Comparison of ENCODE assay signal across 1 cellular context in the genomic region with DNA sequence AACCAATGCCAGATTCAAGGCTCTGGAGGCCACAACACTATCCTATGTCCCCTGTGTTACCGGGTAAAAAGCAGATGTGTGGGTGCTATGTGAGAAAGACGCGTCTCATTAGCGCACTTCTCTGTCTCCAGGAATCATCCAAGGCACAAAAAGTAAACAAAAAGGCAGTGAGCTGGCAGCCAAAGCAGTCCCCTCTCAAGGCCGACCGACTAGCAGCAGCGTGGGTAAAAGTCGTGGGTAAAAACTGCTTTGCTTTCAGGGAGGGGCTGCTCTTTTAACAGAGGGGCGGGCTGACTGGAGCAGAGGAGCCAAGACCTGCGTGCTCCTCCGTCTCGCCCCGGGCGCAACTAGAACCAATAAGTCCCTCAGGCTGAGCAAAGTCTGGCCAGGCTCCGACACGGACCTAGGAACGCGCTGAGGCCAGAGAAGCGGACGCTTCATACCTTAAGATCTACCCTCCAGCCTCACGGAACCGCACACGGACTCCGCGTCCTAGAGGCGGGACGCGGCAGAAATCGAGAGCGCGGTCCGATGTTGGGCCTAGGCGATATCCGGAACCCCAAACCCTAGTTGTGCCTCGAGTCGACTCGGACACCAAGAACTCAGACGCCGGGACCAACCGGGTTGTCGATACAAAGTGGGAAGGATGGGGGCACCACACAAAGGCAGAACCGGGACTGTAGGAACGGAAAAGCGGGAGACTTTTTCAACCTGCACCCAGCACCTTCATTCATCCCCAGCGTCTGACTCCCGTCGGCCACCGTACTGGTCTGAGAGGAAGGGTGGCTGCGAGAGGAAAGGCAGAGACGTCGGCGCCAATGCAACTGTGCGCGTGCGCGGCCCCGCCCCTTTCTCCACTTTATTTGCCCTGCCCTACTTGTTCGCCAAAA.
A peak's percentile ranks its signal among the peaks of the same experiment; 100 is the strongest.
TF ChIP-seq lines count a peak whose summit lies in the region.

A gene with protein sequence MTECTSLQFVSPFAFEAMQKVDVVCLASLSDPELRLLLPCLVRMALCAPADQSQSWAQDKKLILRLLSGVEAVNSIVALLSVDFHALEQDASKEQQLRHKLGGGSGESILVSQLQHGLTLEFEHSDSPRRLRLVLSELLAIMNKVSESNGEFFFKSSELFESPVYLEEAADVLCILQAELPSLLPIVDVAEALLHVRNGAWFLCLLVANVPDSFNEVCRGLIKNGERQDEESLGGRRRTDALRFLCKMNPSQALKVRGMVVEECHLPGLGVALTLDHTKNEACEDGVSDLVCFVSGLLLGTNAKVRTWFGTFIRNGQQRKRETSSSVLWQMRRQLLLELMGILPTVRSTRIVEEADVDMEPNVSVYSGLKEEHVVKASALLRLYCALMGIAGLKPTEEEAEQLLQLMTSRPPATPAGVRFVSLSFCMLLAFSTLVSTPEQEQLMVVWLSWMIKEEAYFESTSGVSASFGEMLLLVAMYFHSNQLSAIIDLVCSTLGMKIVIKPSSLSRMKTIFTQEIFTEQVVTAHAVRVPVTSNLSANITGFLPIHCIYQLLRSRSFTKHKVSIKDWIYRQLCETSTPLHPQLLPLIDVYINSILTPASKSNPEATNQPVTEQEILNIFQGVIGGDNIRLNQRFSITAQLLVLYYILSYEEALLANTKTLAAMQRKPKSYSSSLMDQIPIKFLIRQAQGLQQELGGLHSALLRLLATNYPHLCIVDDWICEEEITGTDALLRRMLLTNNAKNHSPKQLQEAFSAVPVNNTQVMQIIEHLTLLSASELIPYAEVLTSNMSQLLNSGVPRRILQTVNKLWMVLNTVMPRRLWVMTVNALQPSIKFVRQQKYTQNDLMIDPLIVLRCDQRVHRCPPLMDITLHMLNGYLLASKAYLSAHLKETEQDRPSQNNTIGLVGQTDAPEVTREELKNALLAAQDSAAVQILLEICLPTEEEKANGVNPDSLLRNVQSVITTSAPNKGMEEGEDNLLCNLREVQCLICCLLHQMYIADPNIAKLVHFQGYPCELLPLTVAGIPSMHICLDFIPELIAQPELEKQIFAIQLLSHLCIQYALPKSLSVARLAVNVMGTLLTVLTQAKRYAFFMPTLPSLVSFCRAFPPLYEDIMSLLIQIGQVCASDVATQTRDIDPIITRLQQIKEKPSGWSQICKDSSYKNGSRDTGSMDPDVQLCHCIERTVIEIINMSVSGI (minus strand): TSS at position 772 of the 890 bp plus-strand sequence. CDS start 1,338 bp downstream, outside the sequence.

TF ChIP-seq in HepG2, 621 proteins besides CTCF, POLR2A, EP300 and RAD21 (continued from another document and continues in another):
- TF ChIP-seq, protein P1, sequence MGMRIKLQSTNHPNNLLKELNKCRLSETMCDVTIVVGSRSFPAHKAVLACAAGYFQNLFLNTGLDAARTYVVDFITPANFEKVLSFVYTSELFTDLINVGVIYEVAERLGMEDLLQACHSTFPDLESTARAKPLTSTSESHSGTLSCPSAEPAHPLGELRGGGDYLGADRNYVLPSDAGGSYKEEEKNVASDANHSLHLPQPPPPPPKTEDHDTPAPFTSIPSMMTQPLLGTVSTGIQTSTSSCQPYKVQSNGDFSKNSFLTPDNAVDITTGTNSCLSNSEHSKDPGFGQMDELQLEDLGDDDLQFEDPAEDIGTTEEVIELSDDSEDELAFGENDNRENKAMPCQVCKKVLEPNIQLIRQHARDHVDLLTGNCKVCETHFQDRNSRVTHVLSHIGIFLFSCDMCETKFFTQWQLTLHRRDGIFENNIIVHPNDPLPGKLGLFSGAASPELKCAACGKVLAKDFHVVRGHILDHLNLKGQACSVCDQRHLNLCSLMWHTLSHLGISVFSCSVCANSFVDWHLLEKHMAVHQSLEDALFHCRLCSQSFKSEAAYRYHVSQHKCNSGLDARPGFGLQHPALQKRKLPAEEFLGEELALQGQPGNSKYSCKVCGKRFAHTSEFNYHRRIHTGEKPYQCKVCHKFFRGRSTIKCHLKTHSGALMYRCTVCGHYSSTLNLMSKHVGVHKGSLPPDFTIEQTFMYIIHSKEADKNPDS (CRISPR knock-in tag; IDR thresholded peaks at IDR 0.05) = no peak; the same call in 1 of the 2 replicates
- TF ChIP-seq ZNF777 (CRISPR knock-in tag; IDR thresholded peaks at IDR 0.05) = peak; percentile 33; the same call in 1 of the 2 replicates
- TF ChIP-seq ZNF350 (CRISPR knock-in tag; IDR thresholded peaks at IDR 0.05; ENCODE audit: borderline replicate concordance, low read depth) = peak; percentile 97
- TF ChIP-seq NR1H2 (CRISPR knock-in tag; IDR thresholded peaks at IDR 0.05; ENCODE audit: borderline replicate concordance, low read depth) = no peak
- peak; percentile 95 for TF ChIP-seq TAF1 (CRISPR knock-in tag; IDR thresholded peaks at IDR 0.05)
- no peak for TF ChIP-seq HMGA1 (CRISPR knock-in tag; conservative IDR thresholded peaks at IDR 0.05)
- TF ChIP-seq HOXA7 (CRISPR knock-in tag; IDR thresholded peaks at IDR 0.05) = no peak
- TF ChIP-seq ZMYM2 (CRISPR knock-in tag; IDR thresholded peaks at IDR 0.05) = peak; percentile 80
- TF ChIP-seq ZNF589 (CRISPR knock-in tag; conservative IDR thresholded peaks at IDR 0.05) = no peak
- peak; percentile 71 for TF ChIP-seq ARNT2 (CRISPR knock-in tag; IDR thresholded peaks at IDR 0.05; ENCODE audit: low read depth)
- TF ChIP-seq ZNF430 (CRISPR knock-in tag; IDR thresholded peaks at IDR 0.05) = peak; percentile 95
- peak; percentile 60; the same call in 1 of the 2 replicates for TF ChIP-seq TMF1 (CRISPR knock-in tag; IDR thresholded peaks at IDR 0.05; ENCODE audit: low read depth)
- TF ChIP-seq GABPA (IDR thresholded peaks at IDR 0.05; ENCODE audit: low read depth, low read length) = no peak
- peak; percentile 63; the same call in 1 of the 2 replicates for TF ChIP-seq GABPA (CRISPR knock-in tag; IDR thresholded peaks at IDR 0.05; ENCODE audit: low read depth)
- TF ChIP-seq ZNF3 (CRISPR knock-in tag; IDR thresholded peaks at IDR 0.05) = peak; percentile 62; the same call in 1 of the 2 replicates
- TF ChIP-seq ARNTL (CRISPR knock-in tag; IDR thresholded peaks at IDR 0.05) = peak; percentile 73
- TF ChIP-seq ZNF230 (CRISPR knock-in tag; IDR thresholded peaks at IDR 0.05) = peak; percentile 95; the same call in 1 of the 2 replicates
- no peak for TF ChIP-seq CEBPG (CRISPR knock-in tag; IDR thresholded peaks at IDR 0.05)
- peak; percentile 99 for TF ChIP-seq U2AF1 (optimal IDR thresholded peaks at IDR 0.05; ENCODE audit: low read depth, low read length)
- TF ChIP-seq, protein P2, sequence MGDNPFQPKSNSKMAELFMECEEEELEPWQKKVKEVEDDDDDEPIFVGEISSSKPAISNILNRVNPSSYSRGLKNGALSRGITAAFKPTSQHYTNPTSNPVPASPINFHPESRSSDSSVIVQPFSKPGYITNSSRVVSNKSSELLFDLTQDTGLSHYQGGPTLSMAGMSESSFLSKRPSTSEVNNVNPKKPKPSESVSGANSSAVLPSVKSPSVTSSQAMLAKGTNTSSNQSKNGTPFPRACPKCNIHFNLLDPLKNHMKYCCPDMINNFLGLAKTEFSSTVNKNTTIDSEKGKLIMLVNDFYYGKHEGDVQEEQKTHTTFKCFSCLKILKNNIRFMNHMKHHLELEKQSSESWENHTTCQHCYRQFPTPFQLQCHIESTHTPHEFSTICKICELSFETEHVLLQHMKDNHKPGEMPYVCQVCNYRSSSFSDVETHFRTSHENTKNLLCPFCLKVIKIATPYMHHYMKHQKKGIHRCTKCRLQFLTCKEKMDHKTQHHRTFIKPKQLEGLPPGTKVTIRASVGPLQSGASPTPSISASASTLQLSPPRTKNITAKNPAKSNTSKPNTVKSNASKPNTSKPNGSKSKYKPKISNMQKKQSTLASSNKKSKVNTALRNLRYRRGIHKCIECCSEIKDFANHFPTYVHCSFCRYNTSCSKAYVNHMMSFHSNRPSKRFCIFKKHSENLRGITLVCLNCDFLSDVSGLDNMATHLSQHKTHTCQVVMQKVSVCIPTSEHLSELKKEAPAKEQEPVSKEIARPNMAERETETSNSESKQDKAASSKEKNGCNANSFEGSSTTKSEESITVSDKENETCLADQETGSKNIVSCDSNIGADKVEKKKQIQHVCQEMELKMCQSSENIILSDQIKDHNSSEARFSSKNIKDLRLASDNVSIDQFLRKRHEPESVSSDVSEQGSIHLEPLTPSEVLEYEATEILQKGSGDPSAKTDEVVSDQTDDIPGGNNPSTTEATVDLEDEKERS (CRISPR knock-in tag; IDR thresholded peaks at IDR 0.05) = no peak
- no peak for TF ChIP-seq WIZ (CRISPR knock-in tag; IDR thresholded peaks at IDR 0.05)
- TF ChIP-seq, protein P3, sequence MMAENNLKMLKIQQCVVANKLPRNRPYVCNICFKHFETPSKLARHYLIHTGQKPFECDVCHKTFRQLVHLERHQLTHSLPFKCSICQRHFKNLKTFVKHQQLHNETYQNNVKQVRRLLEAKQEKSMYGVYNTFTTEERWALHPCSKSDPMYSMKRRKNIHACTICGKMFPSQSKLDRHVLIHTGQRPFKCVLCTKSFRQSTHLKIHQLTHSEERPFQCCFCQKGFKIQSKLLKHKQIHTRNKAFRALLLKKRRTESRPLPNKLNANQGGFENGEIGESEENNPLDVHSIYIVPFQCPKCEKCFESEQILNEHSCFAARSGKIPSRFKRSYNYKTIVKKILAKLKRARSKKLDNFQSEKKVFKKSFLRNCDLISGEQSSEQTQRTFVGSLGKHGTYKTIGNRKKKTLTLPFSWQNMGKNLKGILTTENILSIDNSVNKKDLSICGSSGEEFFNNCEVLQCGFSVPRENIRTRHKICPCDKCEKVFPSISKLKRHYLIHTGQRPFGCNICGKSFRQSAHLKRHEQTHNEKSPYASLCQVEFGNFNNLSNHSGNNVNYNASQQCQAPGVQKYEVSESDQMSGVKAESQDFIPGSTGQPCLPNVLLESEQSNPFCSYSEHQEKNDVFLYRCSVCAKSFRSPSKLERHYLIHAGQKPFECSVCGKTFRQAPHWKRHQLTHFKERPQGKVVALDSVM (CRISPR knock-in tag; IDR thresholded peaks at IDR 0.05) = peak; percentile 82
- TF ChIP-seq NFYC (CRISPR knock-in tag; IDR thresholded peaks at IDR 0.05) = no peak
- peak; percentile 73 for TF ChIP-seq HNRNPL (IDR thresholded peaks at IDR 0.05; ENCODE audit: low read depth, low read length)
- peak; percentile 51; the same call in 1 of the 2 replicates for TF ChIP-seq HMG20B (CRISPR knock-in tag; conservative IDR thresholded peaks at IDR 0.05)
- peak; percentile 75; the same call in 1 of the 2 replicates for TF ChIP-seq ZNF75D (CRISPR knock-in tag; IDR thresholded peaks at IDR 0.05; ENCODE audit: borderline replicate concordance)
- TF ChIP-seq ELF3 (CRISPR knock-in tag; IDR thresholded peaks at IDR 0.05) = peak; percentile 71
- TF ChIP-seq RFX1 (IDR thresholded peaks at IDR 0.05) = no peak
- TF ChIP-seq PAF1 (CRISPR knock-in tag; IDR thresholded peaks at IDR 0.05) = no peak
- no peak for TF ChIP-seq SRSF9 (IDR thresholded peaks at IDR 0.05; ENCODE audit: borderline replicate concordance, insufficient read depth, low read depth, low read length, poor library complexity, severe bottlenecking)
- TF ChIP-seq MEIS2 (CRISPR knock-in tag; IDR thresholded peaks at IDR 0.05) = peak; percentile 49
- peak; percentile 78 for TF ChIP-seq ZNF678 (CRISPR knock-in tag; IDR thresholded peaks at IDR 0.05)
- TF ChIP-seq, protein P4, sequence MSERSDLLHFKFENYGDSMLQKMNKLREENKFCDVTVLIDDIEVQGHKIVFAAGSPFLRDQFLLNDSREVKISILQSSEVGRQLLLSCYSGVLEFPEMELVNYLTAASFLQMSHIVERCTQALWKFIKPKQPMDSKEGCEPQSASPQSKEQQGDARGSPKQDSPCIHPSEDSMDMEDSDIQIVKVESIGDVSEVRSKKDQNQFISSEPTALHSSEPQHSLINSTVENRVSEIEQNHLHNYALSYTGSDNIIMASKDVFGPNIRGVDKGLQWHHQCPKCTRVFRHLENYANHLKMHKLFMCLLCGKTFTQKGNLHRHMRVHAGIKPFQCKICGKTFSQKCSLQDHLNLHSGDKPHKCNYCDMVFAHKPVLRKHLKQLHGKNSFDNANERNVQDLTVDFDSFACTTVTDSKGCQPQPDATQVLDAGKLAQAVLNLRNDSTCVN (CRISPR knock-in tag; IDR thresholded peaks at IDR 0.05; ENCODE audit: borderline replicate concordance) = peak; percentile 75; the same call in 1 of the 2 replicates
- no peak for TF ChIP-seq CEBPB (IDR thresholded peaks at IDR 0.05; ENCODE audit: borderline replicate concordance, low read depth, low read length)
